In the genomic region with DNA sequence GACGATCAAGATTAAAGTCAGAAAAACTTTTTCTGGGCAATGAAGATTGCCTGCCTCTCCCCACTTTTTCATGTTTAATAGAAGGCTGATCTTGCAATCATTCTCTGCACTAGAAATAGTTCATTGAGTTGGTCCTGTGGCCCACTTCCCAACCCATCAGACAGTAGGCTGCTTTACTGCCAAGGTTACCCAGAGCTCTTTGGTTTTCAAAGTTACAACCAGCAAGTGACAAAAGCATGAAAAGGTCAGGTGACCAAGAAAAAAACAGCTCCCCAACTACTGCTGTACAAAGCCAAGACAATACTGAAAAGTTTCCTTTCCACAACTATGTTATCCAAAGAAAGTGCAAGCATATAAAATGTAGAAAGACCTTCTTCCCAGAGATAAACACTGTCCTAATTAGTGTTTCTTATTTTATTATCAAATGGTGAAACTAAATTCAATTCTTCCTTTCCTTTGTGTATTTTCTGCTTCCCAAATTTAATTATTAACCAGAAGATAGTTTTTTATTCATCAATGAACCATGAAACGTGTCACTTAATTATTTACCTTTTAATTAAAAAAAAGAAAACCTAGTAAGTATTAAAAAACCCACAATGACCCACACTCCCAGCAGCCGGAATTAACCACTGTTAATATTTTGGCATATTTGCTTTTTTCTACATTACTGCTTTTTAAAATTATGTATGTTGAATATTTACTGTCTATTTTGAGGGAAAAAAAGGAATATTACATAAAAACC, we compare ENCODE assay signal across 22 cellular contexts. TPM values are rescaled to one million over a fixed set of nuclear protein-coding genes. Genes with fewer than 3 reads are reported as not detected.
A peak's percentile ranks its signal among the peaks of the same experiment; 100 is the strongest.
DNase-seq lines count a peak whose midpoint lies in the region; ATAC-seq, FAIRE-seq and TF ChIP-seq lines count a peak whose summit lies in the region.
"Had no signal": no experiment of that assay in that cellular context is flagged by ENCODE, and none has a peak within 500 bp of the region (broad histone marks: within the 10 kb centered on the region; RNA-seq: fewer than 3 reads in every experiment).

No MANE protein-coding gene starts in this region.

- peak; percentile 95 for FAIRE-seq in islet of Langerhans (lab: Jason Lieb, UNC)

- peaks cover 0 to 4% (median 0%) of the 10 kb centered on the region in 3 donors for H3K36me3 ChIP-seq in tibial nerve
- H3K36me3 ChIP-seq: gastroesophageal sphincter, ovary had no signal

- peaks cover 0 to 9% (median 2%) of the 10 kb centered on the region in 4 donors for H3K4me1 ChIP-seq in tibial nerve

- TF ChIP-seq POLR2A in tibial nerve (IDR thresholded peaks at IDR 0.05): no peak

- peaks cover 0 to 3% (median under 1%) of the 10 kb centered on the region in 4 donors for H3K9me3 ChIP-seq in tibial nerve
- H3K9me3 ChIP-seq: gastroesophageal sphincter, ovary had no signal

- H3K27ac ChIP-seq in caudate nucleus (ENCODE audit: low read depth, low read length): peak overlapping the region; percentile 23
- no peak overlapping the region for H3K27ac ChIP-seq in tibial nerve
- H3K27ac ChIP-seq: gastroesophageal sphincter, HL-60, ovary had no signal

- DNase-seq in caudate nucleus (lab: John Stamatoyannopoulos, UW): peak in 9 of 61 donors; percentile 4 to 64 (median 32)
- DNase-seq in pons (ENCODE audit: low spot score): peak; percentile 52
- DNase-seq in tibial nerve (ENCODE audit: low spot score in 2 of 2): no peak
- no peak for DNase-seq in activated CD4-positive, alpha-beta T cell treated with anti-CD3 and anti-CD28 coated beads, Interleukin-2, amount 50 U/mL, for 1 hour
- no peak for DNase-seq in Kasumi-1 (lab: John Stamatoyannopoulos, UW)
- DNase-seq: activated CD4-positive, alpha-beta T cell treated with anti-CD3 and anti-CD28 coated beads, Interleukin-2, amount 10 ng/mL, durations not matched to agents 24 days and 14 days; activated CD8-positive, alpha-beta memory T cell treated with anti-CD3 and anti-CD28 coated beads, Interleukin-2, amount 50 U/mL, for 48 hours; activated effector memory CD4-positive, alpha-beta T cell treated with Interleukin-2 at 50 U/mL for 16 hours; CD4-positive, alpha-beta T cell; DMS79 treated with DMSO at 0.1 percent for 48 hours; erythroblast; MM.1S; naive B cell; NCI-H1694 treated with DMSO at 0.1 percent for 48 hours; NCI-H226; ovary; stimulated activated CD8-positive, alpha-beta memory T cell treated with anti-CD3 and anti-CD28 coated beads, Interleukin-4, amount 100 ng/mL, for 48 hours had no signal

- no peak for TF ChIP-seq EP300 in tibial nerve (IDR thresholded peaks at IDR 0.05)

- ATAC-seq in GM18861 (IDR thresholded peaks at IDR 0.05; ENCODE audit: unreplicated experiment) (peak; percentile 46), GM21528 (IDR thresholded peaks at IDR 0.05; ENCODE audit: low FRiP score, unreplicated experiment) (no peak)
- ATAC-seq: gastroesophageal sphincter had no signal

- 66 to 73% methylated on average over 3 of the region's 3 CpGs for WGBS in tibial nerve, 2 donors

- no peaks in the 10 kb centered on the region for H3K27me3 ChIP-seq in tibial nerve
- H3K27me3 ChIP-seq: gastroesophageal sphincter, ovary had no signal

- H3K4me3 ChIP-seq in tibial nerve: no peak overlapping the region
- H3K4me3 ChIP-seq: gastroesophageal sphincter, ovary had no signal

- TF ChIP-seq CTCF in tibial nerve (IDR thresholded peaks at IDR 0.05): no peak

RNA-seq across cellular contexts. Expression of a gene that starts 16.5 kb away (rescaled TPM):
- 10 to 100 TPM; 28.8 to 35.3 (median 32.0) TPM for total RNA-seq in tibial nerve
